ENCODE assay signal across 16 cellular contexts in genomic region chr1:216926681-216927080, GRCh38.
"Had no signal": no experiment of that assay in that cellular context is flagged by ENCODE, and none has a peak within 500 bp of the region (broad histone marks: within the 10 kb centered on the region; RNA-seq: fewer than 3 reads in every experiment).

No MANE protein-coding gene starts in this region.

- H3K9me3 Mint-ChIP-seq: activated naive CD4-positive, alpha-beta T cell treated with anti-CD3 and anti-CD28 coated beads, Interleukin-2, amount 50 U/mL, for 24 hours; stimulated activated memory B cell treated with anti-CD40 and anti-IgM and Interleukin-4, amounts not matched to agents 10 μg/mL and 1 μg/mL and 100 μg/mL, for 72 hours had no signal

- H3K4me1 ChIP-seq: transverse colon had no signal

- H3K4me3 Mint-ChIP-seq: activated CD8-positive, alpha-beta memory T cell treated with anti-CD3 and anti-CD28 coated beads, Interleukin-2, amount 10 ng/mL, durations not matched to agents 7 days and 5 days; activated naive CD4-positive, alpha-beta T cell treated with anti-CD3 and anti-CD28 coated beads, Interleukin-2, amount 50 U/mL, for 24 hours; activated T-cell treated with anti-CD3 and anti-CD28 coated beads, Interleukin-2, amount 50 U/mL, for 24 hours; immature natural killer cell; stimulated activated memory B cell treated with anti-CD40 and anti-IgM and Interleukin-4, amounts not matched to agents 10 μg/mL and 1 μg/mL and 100 μg/mL, for 72 hours had no signal

- ATAC-seq: activated CD4-positive, CD25-positive, alpha-beta regulatory T cell treated with anti-CD3 and anti-CD28 coated beads, Interleukin-2, amount 50 U/mL, for 24 hours; activated CD8-positive, alpha-beta memory T cell treated with anti-CD3 and anti-CD28 coated beads, Interleukin-2, amount 10 ng/mL, durations not matched to agents 7 days and 5 days; esophagus mucosa; left colon; right cardiac atrium; stimulated activated memory B cell treated with anti-CD40 and anti-IgM and Interleukin-4, amounts not matched to agents 10 μg/mL and 1 μg/mL and 100 μg/mL, for 72 hours had no signal

- H3K36me3 ChIP-seq: transverse colon had no signal

- H3K27me3 ChIP-seq: transverse colon had no signal

- H3K9me3 ChIP-seq: transverse colon had no signal

- DNase-seq: activated CD4-positive, alpha-beta T cell treated with anti-CD3 and anti-CD28 coated beads, Interleukin-2, amount 50 U/mL, for 4 hours; activated CD8-positive, alpha-beta memory T cell treated with anti-CD3 and anti-CD28 coated beads, Interleukin-2, amount 10 ng/mL, durations not matched to agents 7 days and 5 days; activated effector memory CD4-positive, alpha-beta T cell treated with Interleukin-2 at 50 U/mL for 16 hours; activated T-cell treated with anti-CD3 and anti-CD28 coated beads, Interleukin-2, amount 50 U/mL, for 24 hours; amniotic stem cell; dermis blood vessel endothelial cell; immature natural killer cell; left colon; mesenchymal stem cell; right cardiac atrium; transverse colon had no signal

- H3K36me3 Mint-ChIP-seq: activated CD8-positive, alpha-beta memory T cell treated with anti-CD3 and anti-CD28 coated beads, Interleukin-2, amount 10 ng/mL, durations not matched to agents 7 days and 5 days; activated naive CD4-positive, alpha-beta T cell treated with anti-CD3 and anti-CD28 coated beads, Interleukin-2, amount 50 U/mL, for 24 hours; immature natural killer cell; stimulated activated memory B cell treated with anti-CD40 and anti-IgM and Interleukin-4, amounts not matched to agents 10 μg/mL and 1 μg/mL and 100 μg/mL, for 72 hours had no signal

- H3K27me3 Mint-ChIP-seq: activated CD8-positive, alpha-beta memory T cell treated with anti-CD3 and anti-CD28 coated beads, Interleukin-2, amount 10 ng/mL, durations not matched to agents 7 days and 5 days; activated naive CD4-positive, alpha-beta T cell treated with anti-CD3 and anti-CD28 coated beads, Interleukin-2, amount 50 U/mL, for 24 hours; activated T-cell treated with anti-CD3 and anti-CD28 coated beads, Interleukin-2, amount 50 U/mL, for 24 hours; stimulated activated memory B cell treated with anti-CD40 and anti-IgM and Interleukin-4, amounts not matched to agents 10 μg/mL and 1 μg/mL and 100 μg/mL, for 72 hours had no signal

- H3K4me2 ChIP-seq: smooth muscle cell had no signal

- H3K27ac Mint-ChIP-seq: activated CD8-positive, alpha-beta memory T cell treated with anti-CD3 and anti-CD28 coated beads, Interleukin-2, amount 10 ng/mL, durations not matched to agents 7 days and 5 days; activated naive CD4-positive, alpha-beta T cell treated with anti-CD3 and anti-CD28 coated beads, Interleukin-2, amount 50 U/mL, for 24 hours; activated T-cell treated with anti-CD3 and anti-CD28 coated beads, Interleukin-2, amount 50 U/mL, for 24 hours; immature natural killer cell; stimulated activated memory B cell treated with anti-CD40 and anti-IgM and Interleukin-4, amounts not matched to agents 10 μg/mL and 1 μg/mL and 100 μg/mL, for 72 hours had no signal

- H3K4me3 ChIP-seq: smooth muscle cell, transverse colon had no signal

- H3K4me1 Mint-ChIP-seq: activated CD8-positive, alpha-beta memory T cell treated with anti-CD3 and anti-CD28 coated beads, Interleukin-2, amount 10 ng/mL, durations not matched to agents 7 days and 5 days; activated naive CD4-positive, alpha-beta T cell treated with anti-CD3 and anti-CD28 coated beads, Interleukin-2, amount 50 U/mL, for 24 hours; immature natural killer cell; stimulated activated memory B cell treated with anti-CD40 and anti-IgM and Interleukin-4, amounts not matched to agents 10 μg/mL and 1 μg/mL and 100 μg/mL, for 72 hours had no signal

- H3K27ac ChIP-seq: transverse colon had no signal
